8 cellular contexts compared by ENCODE assay signal in genomic region chr1:115828101-115829022, GRCh38. TPM values are rescaled to one million over a fixed set of nuclear protein-coding genes. Genes with fewer than 3 reads are reported as not detected.
DNase-seq lines count a peak whose midpoint lies in the region; ATAC-seq and TF ChIP-seq lines count a peak whose summit lies in the region.

No MANE protein-coding gene starts in this region.

- peak overlapping the region; percentile 56 for H3K4me3 Mint-ChIP-seq in activated CD8-positive, alpha-beta memory T cell treated with anti-CD3 and anti-CD28 coated beads, Interleukin-2, amount 10 ng/mL, durations not matched to agents 7 days and 5 days

- ATAC-seq in activated CD8-positive, alpha-beta memory T cell treated with anti-CD3 and anti-CD28 coated beads, Interleukin-2, amount 10 ng/mL, durations not matched to agents 7 days and 5 days: no peak
- ATAC-seq in HG02798 (IDR thresholded peaks at IDR 0.05; ENCODE audit: poor library complexity, unreplicated experiment): no peak
- ATAC-seq in GM21576 (IDR thresholded peaks at IDR 0.05; ENCODE audit: unreplicated experiment): no peak

- H3K27ac Mint-ChIP-seq in activated CD8-positive, alpha-beta memory T cell treated with anti-CD3 and anti-CD28 coated beads, Interleukin-2, amount 10 ng/mL, durations not matched to agents 7 days and 5 days: no peak overlapping the region

- peaks cover 2% of the 10 kb centered on the region for H3K36me3 Mint-ChIP-seq in activated CD8-positive, alpha-beta memory T cell treated with anti-CD3 and anti-CD28 coated beads, Interleukin-2, amount 10 ng/mL, durations not matched to agents 7 days and 5 days

- DNase-seq in activated CD8-positive, alpha-beta memory T cell treated with anti-CD3 and anti-CD28 coated beads, Interleukin-2, amount 10 ng/mL, durations not matched to agents 7 days and 5 days: no peak
- no peak for DNase-seq in activated CD8-positive, alpha-beta memory T cell treated with anti-CD3 and anti-CD28 coated beads, Interleukin-2, amount 50 U/mL, for 48 hours
- DNase-seq in astrocyte of the spinal cord (ENCODE audit: low read depth, low spot score) (no peak), iPS-NIHi11 (ENCODE audit: low spot score) (peak; percentile 84)
- DNase-seq in activated CD4-positive, CD25-positive, alpha-beta regulatory T cell (lab: John Stamatoyannopoulos, UW): no peak

- in situ Hi-C loops in astrocyte of the spinal cord (cut with HindIII; ENCODE audit: low sequenced_read_pairs): no loop called here

- peaks cover 10 to 30% (median 26%) of the 10 kb centered on the region in 3 donors for H3K27me3 ChIP-seq in skeletal muscle tissue (ENCODE audit: control insufficient read depth in 3 of 3, insufficient read depth in 3 of 3, low read length in 3 of 3)

- peaks cover 9 to 13% (median 9%) of the 10 kb centered on the region in 3 donors for H3K4me1 ChIP-seq in skeletal muscle tissue (ENCODE audit: control insufficient read depth in 3 of 3, insufficient read depth in 3 of 3, low read length in 3 of 3)

- H3K27me3 Mint-ChIP-seq in activated CD8-positive, alpha-beta memory T cell treated with anti-CD3 and anti-CD28 coated beads, Interleukin-2, amount 10 ng/mL, durations not matched to agents 7 days and 5 days: peaks cover 65% of the 10 kb centered on the region

- H3K27ac ChIP-seq in skeletal muscle tissue (ENCODE audit: low read depth, low read length): no peak overlapping the region

- no peaks in the 10 kb centered on the region for H3K9me3 ChIP-seq in skeletal muscle tissue (ENCODE audit: control insufficient read depth in 3 of 3, low read length in 3 of 3)

- peak overlapping the region; percentile 33 for H3K4me3 ChIP-seq in astrocyte of the spinal cord (ENCODE audit: low read depth, low read length)
- peak overlapping the region; percentile 66 to 72 (median 70) for H3K4me3 ChIP-seq in skeletal muscle tissue (ENCODE audit: low read length in 3 of 3)

- H3K4me1 Mint-ChIP-seq in activated CD8-positive, alpha-beta memory T cell treated with anti-CD3 and anti-CD28 coated beads, Interleukin-2, amount 10 ng/mL, durations not matched to agents 7 days and 5 days: peaks cover 6% of the 10 kb centered on the region

- H3K36me3 ChIP-seq in skeletal muscle tissue (ENCODE audit: control insufficient read depth in 3 of 3, insufficient read depth in 3 of 3, low read length in 3 of 3): no peaks in the 10 kb centered on the region

- no peaks in the 10 kb centered on the region for H3K9me3 Mint-ChIP-seq in activated CD8-positive, alpha-beta memory T cell treated with anti-CD3 and anti-CD28 coated beads, Interleukin-2, amount 10 ng/mL, durations not matched to agents 7 days and 5 days (ENCODE audit: low read depth)

- peak overlapping the region in 2 of 3 donors; percentile 52 to 64 for H3K9ac ChIP-seq in skeletal muscle tissue (ENCODE audit: low read depth in 1 of 3, low read length in 3 of 3)

- TF ChIP-seq CTCF in astrocyte of the spinal cord (IDR thresholded peaks at IDR 0.05; ENCODE audit: low read depth, low read length): peak; percentile 1

- CTCF ChIA-PET in activated CD8-positive, alpha-beta memory T cell treated with anti-CD3 and anti-CD28 coated beads, Interleukin-2, amount 10 ng/mL, durations not matched to agents 7 days and 5 days (lab: Charles Lee): no interaction called here

RNA-seq across cellular contexts. Expression of gene NHLH2, which starts 12.6 kb away (rescaled TPM):
- not detected for total RNA-seq in activated CD8-positive, alpha-beta memory T cell treated with anti-CD3 and anti-CD28 coated beads, Interleukin-2, amount 10 ng/mL, durations not matched to agents 7 days and 5 days
- total RNA-seq in skeletal muscle tissue: not detected

RNA-seq across cellular contexts. Expression of gene CASQ2, which starts 59.8 kb away (rescaled TPM):
- total RNA-seq in activated CD8-positive, alpha-beta memory T cell treated with anti-CD3 and anti-CD28 coated beads, Interleukin-2, amount 10 ng/mL, durations not matched to agents 7 days and 5 days: not detected
- total RNA-seq in skeletal muscle tissue: 416 TPM

Comparison
In these comparisons a context has a peak if more than half of its experiments do, and no peak if none do; other contexts are left out.
1. RNA of gene CASQ2, which starts 59.8 kb away (total RNA-seq): 416 TPM in skeletal muscle tissue (single experiment); not detected in activated CD8-positive, alpha-beta memory T cell treated with anti-CD3 and anti-CD28 coated beads, Interleukin-2, amount 10 ng/mL, durations not matched to agents 7 days and 5 days; every median in the first group is over 100 times any median in the second.